In genomic region chr3:52845157-52845556, GRCh38 we compare ENCODE assay signal across 2 cellular contexts.
TF ChIP-seq lines count a peak whose summit lies in the region.

No MANE protein-coding gene starts in this region.

TF ChIP-seq in WTC11, 78 proteins besides CTCF, POLR2A, EP300 and RAD21 (continued from another document):
- no peak for TF ChIP-seq ZNF281 (CRISPR knock-in tag; IDR thresholded peaks at IDR 0.05)
- TF ChIP-seq PRDM15 (CRISPR knock-in tag; IDR thresholded peaks at IDR 0.05): no peak
- no peak for TF ChIP-seq TEAD4 (CRISPR knock-in tag; IDR thresholded peaks at IDR 0.05)
- TF ChIP-seq ZNF671 (CRISPR knock-in tag; IDR thresholded peaks at IDR 0.05): no peak
- TF ChIP-seq GTF2I (CRISPR knock-in tag; conservative IDR thresholded peaks at IDR 0.05): no peak
- peak; percentile 24; the same call in 1 of the 2 replicates for TF ChIP-seq GABPB1 (CRISPR knock-in tag; IDR thresholded peaks at IDR 0.05)
TF ChIP-seq in WTC11: peak in this region for 1.

TF ChIP-seq in SK-N-SH treated with all-trans-retinoic acid at 6 μM for 48 hours, 23 proteins besides CTCF, POLR2A, EP300 and RAD21 (continued from another document):
- TF ChIP-seq TSHZ2 (CRISPR knock-in tag; IDR thresholded peaks at IDR 0.05) (no peak), ZFP30 (CRISPR knock-in tag; IDR thresholded peaks at IDR 0.05) (no peak), ZNF8 (CRISPR knock-in tag; IDR thresholded peaks at IDR 0.05) (no peak)
